ENCODE assay signal across 14 cellular contexts in genomic region chr6:64217721-64218603, GRCh38.
DNase-seq lines count a peak whose midpoint lies in the region; ATAC-seq and TF ChIP-seq lines count a peak whose summit lies in the region.
"Had no signal": no experiment of that assay in that cellular context is flagged by ENCODE, and none has a peak within 500 bp of the region (broad histone marks: within the 10 kb centered on the region; RNA-seq: fewer than 3 reads in every experiment).

No MANE protein-coding gene starts in this region.

- H3K36me3 ChIP-seq in kidney epithelial cell (ENCODE audit: control insufficient read depth, insufficient read depth, low read length) (no peaks in the 10 kb centered on the region), body of pancreas (replicated peaks in 1 of 2; ENCODE audit: insufficient read depth in 1 of 2, low read depth in 2 of 2) (no peaks in the 10 kb centered on the region), PC-9 (ENCODE audit: low read depth) (no peaks in the 10 kb centered on the region)
- H3K36me3 ChIP-seq: heart right ventricle, spleen had no signal

- DNase-seq in GM13976 (ENCODE audit: low spot score) (peak; percentile 10), NCI-H226 (peak; percentile 84), kidney epithelial cell (ENCODE audit: low read depth) (peak; percentile 21), body of pancreas (no peak), PC-9 (no peak)
- no peak for DNase-seq in activated T-cell treated with anti-CD3 and anti-CD28 coated beads, Interleukin-2, amount 50 U/mL, for 1 hour
- no peak for DNase-seq in stimulated activated CD4-positive, alpha-beta T cell treated with anti-CD3 and anti-CD28 coated beads, Interleukin-4, amount 100 ng/mL, for 4 hours
- DNase-seq: heart right ventricle, mucosa of descending colon, NCI-H82, spleen, T-helper 2 cell had no signal

- POLR2A ChIA-PET in PC-9 (lab: Charles Lee; ENCODE audit: unreplicated experiment) = no interaction called here

- CTCF ChIA-PET in PC-9 (lab: Charles Lee) = no interaction called here

- no peaks in the 10 kb centered on the region for H3K79me2 ChIP-seq in PC-9 (ENCODE audit: low read depth)

- no peaks in the 10 kb centered on the region for H3K4me1 ChIP-seq in body of pancreas
- no peaks in the 10 kb centered on the region for H3K4me1 ChIP-seq in PC-9 (replicated peaks; ENCODE audit: insufficient read depth)
- H3K4me1 ChIP-seq: spleen had no signal

- no TSS peak for BruUV-seq in PC-9 (replicated peaks; lab: Mats Ljungman, UMichigan)

- intact Hi-C loops in body of pancreas (cut with DNase I) (no loop called here), PC-9 (cut with micrococcal nuclease; ENCODE audit: unreplicated experiment) (no loop called here)

- H3K27me3 ChIP-seq in kidney epithelial cell (ENCODE audit: control insufficient read depth, insufficient read depth, low read length) (no peaks in the 10 kb centered on the region), body of pancreas (no peaks in the 10 kb centered on the region), PC-9 (ENCODE audit: insufficient read depth, low read depth) (no peaks in the 10 kb centered on the region)
- H3K27me3 ChIP-seq: heart right ventricle, spleen had no signal

- in situ Hi-C loops in GM13976 (cut with MboI; ENCODE audit: low sequenced_read_pairs, unreplicated experiment) = no loop called here

- no peak for TF ChIP-seq POLR2A in body of pancreas (IDR thresholded peaks at IDR 0.05)

- no peak overlapping the region for H3K4me2 ChIP-seq in PC-9

- TF ChIP-seq CTCF in GM13976 (IDR thresholded peaks at IDR 0.05; ENCODE audit: borderline replicate concordance, control extremely low read depth, extremely low read depth, insufficient read depth, missing control alignments) (no peak), kidney epithelial cell (IDR thresholded peaks at IDR 0.05; ENCODE audit: insufficient read depth, low read length, poor library complexity, severe bottlenecking) (no peak), body of pancreas (IDR thresholded peaks at IDR 0.05) (no peak), PC-9 (conservative IDR thresholded peaks at IDR 0.05) (no peak)

- H2AFZ ChIP-seq in PC-9 = no peak overlapping the region

- H4K20me1 ChIP-seq in PC-9 (ENCODE audit: insufficient read depth) = no peaks in the 10 kb centered on the region

- 44 to 50% methylated on average over 1 of the region's 1 CpG for WGBS in body of pancreas, 2 donors

- H3K9me2 ChIP-seq in PC-9 (ENCODE audit: insufficient read depth) = no peaks in the 10 kb centered on the region

- H3K9me3 ChIP-seq in body of pancreas (no peaks in the 10 kb centered on the region), PC-9 (ENCODE audit: insufficient read depth, low read depth) (no peaks in the 10 kb centered on the region)
- H3K9me3 ChIP-seq: mucosa of descending colon, spleen had no signal

- H3K27ac ChIP-seq in body of pancreas (no peak overlapping the region), PC-9 (no peak overlapping the region)
- H3K27ac ChIP-seq: heart right ventricle had no signal

- H3K4me3 ChIP-seq in kidney epithelial cell (ENCODE audit: low read depth, low read length) (no peak overlapping the region), body of pancreas (no peak overlapping the region), PC-9 (no peak overlapping the region)
- H3K4me3 ChIP-seq: heart right ventricle, mucosa of descending colon, spleen had no signal

- no peaks in the 10 kb centered on the region for H3F3A ChIP-seq in PC-9 (ENCODE audit: insufficient read depth, low read depth)

- peak; percentile 62 for ATAC-seq in GM21786 (IDR thresholded peaks at IDR 0.05; ENCODE audit: unreplicated experiment)
- ATAC-seq in body of pancreas = no peak
- ATAC-seq: mucosa of descending colon; stimulated activated effector memory CD8-positive, alpha-beta T cell treated with anti-CD3 and anti-CD28 coated beads, Interleukin-12 subunit alpha, Interleukin-12 subunit beta, amount 100 ng/mL, for 72 hours had no signal

Comparison
In these comparisons a context has a peak if more than half of its experiments do, and no peak if none do; other contexts are left out.
1. DNase-seq: peak in GM13976 (single experiment), NCI-H226 (single experiment) and kidney epithelial cell (single experiment); none in body of pancreas (0 of 4), activated T-cell treated with anti-CD3 and anti-CD28 coated beads, Interleukin-2, amount 50 U/mL, for 1 hour (single experiment), PC-9 (0 of 2) and stimulated activated CD4-positive, alpha-beta T cell treated with anti-CD3 and anti-CD28 coated beads, Interleukin-4, amount 100 ng/mL, for 4 hours (0 of 2).